In genomic region chr22:49838771-49839717, GRCh38 we compare ENCODE assay signal across 8 cellular contexts. TPM values are rescaled to one million over a fixed set of nuclear protein-coding genes. Genes with fewer than 3 reads are reported as not detected.
DNase-seq lines count a peak whose midpoint lies in the region; ATAC-seq and TF ChIP-seq lines count a peak whose summit lies in the region.

No MANE protein-coding gene starts in this region.

- TF ChIP-seq POLR2A in breast epithelium (IDR thresholded peaks at IDR 0.05): no peak
- TF ChIP-seq POLR2A in transverse colon (IDR thresholded peaks at IDR 0.05): no peak

- DNase-seq in mammary epithelial cell: peak; percentile 21
- no peak for DNase-seq in breast epithelium (ENCODE audit: low spot score in 2 of 2)
- DNase-seq in activated T-helper 1 cell treated with anti-CD3 and anti-CD28 coated beads, Interleukin-2, amount 50 U/mL, for 16 hours (ENCODE audit: low read depth in 1 of 2, low spot score in 1 of 2): peak; percentile 68 to 77
- DNase-seq in naive B cell: peak; percentile 57
- DNase-seq in transverse colon: peak; percentile 61
- DNase-seq in GM19238 (ENCODE audit: insufficient read length, low spot score): no peak
- DNase-seq in NCI-H187 treated with DMSO at 0.1 percent for 48 hours (lab: John Stamatoyannopoulos, UW): no peak
- no peak for DNase-seq in NCI-H510A treated with DMSO at 0.1 percent for 48 hours (lab: John Stamatoyannopoulos, UW)

- TF ChIP-seq CTCF in mammary epithelial cell (conservative IDR thresholded peaks at IDR 0.05 in 1 of 2, IDR thresholded peaks at IDR 0.05 in 1 of 2; ENCODE audit: extremely low read depth in 1 of 2, insufficient read depth in 1 of 2, low read depth in 1 of 2, low read length in 2 of 2): no peak
- no peak for TF ChIP-seq CTCF in breast epithelium (IDR thresholded peaks at IDR 0.05)
- TF ChIP-seq CTCF in transverse colon (IDR thresholded peaks at IDR 0.05): no peak

- 67% methylated on average over 22 of the region's 29 CpGs for WGBS in mammary epithelial cell (ENCODE audit: low coverage, missing lambda C conversion rate)
- WGBS in transverse colon (ENCODE audit: low coverage in 1 of 2), 2 donors: 69 to 86% methylated on average over 10 to 29 of the region's 29 CpGs

- no peak overlapping the region for H2AFZ ChIP-seq in mammary epithelial cell (ENCODE audit: low read depth, low read length)

- dilution Hi-C loops in mammary epithelial cell (cut with HindIII; ENCODE audit: low sequenced_read_pairs): no loop called here

- in situ Hi-C loops in mammary epithelial cell (cut with MboI; ENCODE audit: low sequenced_read_pairs in 2 of 2): no loop called here
- in situ Hi-C loops in transverse colon (cut with MboI; ENCODE audit: low pct_ligation_motif_present in 1 of 4, low pct_unique_long_range_greater_than_20kb in 1 of 4, low sequenced_read_pairs in 3 of 4): no loop called here

- H3K9me3 Mint-ChIP-seq in naive B cell: no peaks in the 10 kb centered on the region

- BruUV-seq in mammary epithelial cell (replicated peaks; lab: Mats Ljungman, UMichigan): no TSS peak

- intact Hi-C loops in mammary epithelial cell (cut with micrococcal nuclease) (no loop called here), breast epithelium (cut with DNase I; ENCODE audit: low total_unique reads) (no loop called here), transverse colon (cut with DNase I; ENCODE audit: low total_unique reads) (no loop called here)

- no peaks in the 10 kb centered on the region for H3K79me2 ChIP-seq in mammary epithelial cell (ENCODE audit: insufficient read depth, low read length)

- CTCF ChIA-PET in mammary epithelial cell (lab: Charles Lee; ENCODE audit: low non-redundant PET): no interaction called here

- no peak overlapping the region for H3K4me2 ChIP-seq in mammary epithelial cell (ENCODE audit: insufficient read depth, low read depth, low read length)

- H3K27me3 ChIP-seq in mammary epithelial cell (ENCODE audit: insufficient read depth, low read length) (no peaks in the 10 kb centered on the region), breast epithelium (no peaks in the 10 kb centered on the region), transverse colon (no peaks in the 10 kb centered on the region)

- TF ChIP-seq EP300 in transverse colon (IDR thresholded peaks at IDR 0.05; ENCODE audit: low read depth): no peak

- peak; percentile 98 to 99 for ATAC-seq in naive B cell (ENCODE audit: low read depth in 2 of 2)

- H3K36me3 ChIP-seq in mammary epithelial cell (ENCODE audit: insufficient read depth, low read length): no peaks in the 10 kb centered on the region
- no peaks in the 10 kb centered on the region for H3K36me3 ChIP-seq in breast epithelium
- no peaks in the 10 kb centered on the region for H3K36me3 ChIP-seq in transverse colon

- H3K4me1 ChIP-seq in mammary epithelial cell (ENCODE audit: insufficient read depth, low read length) (no peaks in the 10 kb centered on the region), breast epithelium (no peaks in the 10 kb centered on the region), transverse colon (no peaks in the 10 kb centered on the region)

- peak overlapping the region in 4 of 6 donors; percentile 36 to 75 (median 57) for H3K27ac Mint-ChIP-seq in naive B cell

- no peaks in the 10 kb centered on the region for H3K36me3 Mint-ChIP-seq in naive B cell

- H3K9me3 ChIP-seq in mammary epithelial cell (replicated peaks; ENCODE audit: insufficient read depth, low read length) (no peaks in the 10 kb centered on the region), breast epithelium (no peaks in the 10 kb centered on the region), transverse colon (no peaks in the 10 kb centered on the region)

- no peaks in the 10 kb centered on the region for H4K20me1 ChIP-seq in mammary epithelial cell (ENCODE audit: insufficient read depth, low read length)

- H3K4me3 ChIP-seq in mammary epithelial cell (replicated peaks in 1 of 3; ENCODE audit: insufficient read depth in 1 of 3, low read depth in 2 of 3, low read length in 3 of 3): no peak overlapping the region
- no peak overlapping the region for H3K4me3 ChIP-seq in breast epithelium
- no peak overlapping the region for H3K4me3 ChIP-seq in transverse colon

- no peak overlapping the region for H3K9ac ChIP-seq in mammary epithelial cell (ENCODE audit: insufficient read depth, low read length)

- H3K27ac ChIP-seq in mammary epithelial cell (ENCODE audit: insufficient read depth, low read depth, low read length) (no peak overlapping the region), breast epithelium (no peak overlapping the region), transverse colon (peak overlapping the region; percentile 19 to 53 (median 37))

- peaks cover 0 to 7% (median 4%) of the 10 kb centered on the region in 3 donors for H3K27me3 Mint-ChIP-seq in naive B cell

- H3K4me1 Mint-ChIP-seq in naive B cell: peaks cover 8 to 11% (median 9%) of the 10 kb centered on the region in 3 donors

- H3K4me3 Mint-ChIP-seq in naive B cell: peak overlapping the region; percentile 2 to 75 (median 67)

RNA-seq across cellular contexts. Expression of gene BRD1, which starts 11.4 kb away (rescaled TPM):
- total RNA-seq in mammary epithelial cell: 10 to 100 TPM; 25.5 to 26.9 TPM
- 4.5 TPM for polyA plus RNA-seq in mammary epithelial cell
- polyA minus RNA-seq in mammary epithelial cell: 5.3 TPM
- total RNA-seq in breast epithelium: 10 to 100 TPM; 33.4 to 35.1 (median 34.1) TPM
- 1 to 10 TPM in 5 of 6 donors, under 1 TPM in 1; 0.23 to 3.0 (median 1.8) TPM for polyA plus RNA-seq in naive B cell (ENCODE audit: low read depth in 6 of 6)
- 10 to 100 TPM; 43.4 to 70.5 (median 50.3) TPM for total RNA-seq in transverse colon

RNA-seq across cellular contexts. Expression of gene ZBED4, which starts 14.6 kb away (rescaled TPM):
- total RNA-seq in mammary epithelial cell (10 to 100 TPM; 16.8 to 20.7 TPM), breast epithelium (10 to 100 TPM in 2 of 3 donors, 1 to 10 TPM in 1; 7.5 to 11.3 (median 10.5) TPM), transverse colon (10 to 100 TPM; 19.9 to 30.7 (median 24.9) TPM)
- polyA plus RNA-seq in mammary epithelial cell (6.3 TPM), naive B cell (ENCODE audit: low read depth in 6 of 6) (10 to 100 TPM in 1 of 6 donors, 1 to 10 TPM in 5; 3.8 to 10.3 (median 6.1) TPM)
- polyA minus RNA-seq in mammary epithelial cell: 19.3 TPM

Comparison
In these comparisons a context has a peak if more than half of its experiments do, and no peak if none do; other contexts are left out.
1. DNase-seq: peak in mammary epithelial cell (single experiment), activated T-helper 1 cell treated with anti-CD3 and anti-CD28 coated beads, Interleukin-2, amount 50 U/mL, for 16 hours (2 of 2), naive B cell (single experiment) and transverse colon (single experiment); none in breast epithelium (0 of 2), GM19238 (single experiment), NCI-H187 treated with DMSO at 0.1 percent for 48 hours (single experiment) and NCI-H510A treated with DMSO at 0.1 percent for 48 hours (single experiment).
2. H3K27ac ChIP-seq: peak in transverse colon (4 of 4); none in mammary epithelial cell (single experiment) and breast epithelium (0 of 2).